In the genomic region with DNA sequence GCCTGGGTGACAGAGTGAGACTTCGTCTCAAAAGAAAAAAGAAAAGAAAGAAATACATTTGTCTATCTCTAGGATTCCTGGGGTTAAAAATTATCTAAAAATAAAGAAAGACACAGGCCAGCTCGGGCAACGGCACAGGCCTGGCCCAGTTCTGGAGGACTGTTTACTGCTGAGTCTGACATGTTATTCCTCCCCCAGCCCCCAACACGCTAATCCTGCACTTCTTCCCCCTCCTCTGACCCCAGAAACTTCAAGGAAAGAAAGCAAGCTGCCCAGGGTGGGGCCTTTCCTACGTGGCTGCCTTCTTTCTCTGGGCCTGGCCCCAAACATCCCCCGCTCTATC, we compare ENCODE assay signal across 15 cellular contexts. TPM values are rescaled to one million over a fixed set of nuclear protein-coding genes. Genes with fewer than 3 reads are reported as not detected.
A peak's percentile ranks its signal among the peaks of the same experiment; 100 is the strongest.
DNase-seq lines count a peak whose midpoint lies in the region; ATAC-seq and TF ChIP-seq lines count a peak whose summit lies in the region.
"Had no signal": no experiment of that assay in that cellular context is flagged by ENCODE, and none has a peak within 500 bp of the region (broad histone marks: within the 10 kb centered on the region; RNA-seq: fewer than 3 reads in every experiment).

No MANE protein-coding gene starts in this region.

- H3K4me1 Mint-ChIP-seq in dendritic cell treated with granulocyte-macrophage colony-stimulating factor and Interleukin-4, amounts not matched to agents 40 ng/mL and 50 ng/mL, for 4 days (ENCODE audit: low read depth) = peaks cover 30% of the 10 kb centered on the region
- peaks cover 49% of the 10 kb centered on the region for H3K4me1 Mint-ChIP-seq in stimulated activated naive CD8-positive, alpha-beta T cell treated with anti-CD3 and anti-CD28 coated beads, Interleukin-15, amount 100 ng/mL, for 72 hours
- peaks cover 17% of the 10 kb centered on the region for H3K4me1 Mint-ChIP-seq in activated CD8-positive, alpha-beta T cell treated with anti-CD3 and anti-CD28 coated beads for 36 hours (ENCODE audit: low read depth)
- H3K4me1 Mint-ChIP-seq: memory B cell had no signal

- DNase-seq in RWPE1 (ENCODE audit: low spot score) (no peak), lung (ENCODE audit: low spot score) (no peak), stomach (no peak)
- DNase-seq in activated naive CD4-positive, alpha-beta T cell treated with anti-CD3 and anti-CD28 coated beads, Interleukin-2, amount 50 U/mL, for 16 hours = no peak
- no peak for DNase-seq in stimulated activated naive CD8-positive, alpha-beta T cell treated with anti-CD3 and anti-CD28 coated beads, Interleukin-15, amount 100 ng/mL, for 72 hours
- no peak for DNase-seq in activated CD8-positive, alpha-beta T cell treated with anti-CD3 and anti-CD28 coated beads for 36 hours
- DNase-seq: activated B cell treated with CpG ODN at 0.5 μM for 24 hours, activated gamma-delta T cell, DMS153, NCI-H2081, T-cell had no signal

- H3K4me3 Mint-ChIP-seq in dendritic cell treated with granulocyte-macrophage colony-stimulating factor and Interleukin-4, amounts not matched to agents 40 ng/mL and 50 ng/mL, for 4 days = no peak overlapping the region
- no peak overlapping the region for H3K4me3 Mint-ChIP-seq in stimulated activated naive CD8-positive, alpha-beta T cell treated with anti-CD3 and anti-CD28 coated beads, Interleukin-15, amount 100 ng/mL, for 72 hours
- no peak overlapping the region for H3K4me3 Mint-ChIP-seq in activated CD8-positive, alpha-beta T cell treated with anti-CD3 and anti-CD28 coated beads for 36 hours
- H3K4me3 Mint-ChIP-seq: activated B cell treated with CpG ODN at 0.5 μM for 24 hours, B cell, memory B cell, T-cell had no signal

- H3K36me3 ChIP-seq in lung (ENCODE audit: control insufficient read depth in 2 of 2, insufficient read depth in 2 of 2, low read length in 2 of 2) (no peaks in the 10 kb centered on the region), stomach (peaks cover 0 to 5% (median 0%) of the 10 kb centered on the region in 4 donors)
- H3K36me3 ChIP-seq: neutrophil had no signal

- no peak for TF ChIP-seq CTCF in RWPE1 (conservative IDR thresholded peaks at IDR 0.05; ENCODE audit: low read depth)
- no peak for TF ChIP-seq CTCF in lung (IDR thresholded peaks at IDR 0.05; ENCODE audit: control extremely low read depth, extremely low read depth)
- TF ChIP-seq CTCF in stomach (IDR thresholded peaks at IDR 0.05) = no peak
- TF ChIP-seq CTCF in activated CD8-positive, alpha-beta T cell treated with anti-CD3 and anti-CD28 coated beads for 36 hours (IDR thresholded peaks at IDR 0.05) = no peak

- ATAC-seq in lung (ENCODE audit: insufficient read depth, low FRiP score) = no peak
- no peak for ATAC-seq in stimulated activated naive CD8-positive, alpha-beta T cell treated with anti-CD3 and anti-CD28 coated beads, Interleukin-15, amount 100 ng/mL, for 72 hours
- no peak for ATAC-seq in activated CD8-positive, alpha-beta T cell treated with anti-CD3 and anti-CD28 coated beads for 36 hours
- ATAC-seq: T-cell had no signal

- no peaks in the 10 kb centered on the region for H3K27me3 Mint-ChIP-seq in dendritic cell treated with granulocyte-macrophage colony-stimulating factor and Interleukin-4, amounts not matched to agents 40 ng/mL and 50 ng/mL, for 4 days
- no peaks in the 10 kb centered on the region for H3K27me3 Mint-ChIP-seq in stimulated activated naive CD8-positive, alpha-beta T cell treated with anti-CD3 and anti-CD28 coated beads, Interleukin-15, amount 100 ng/mL, for 72 hours
- no peaks in the 10 kb centered on the region for H3K27me3 Mint-ChIP-seq in activated CD8-positive, alpha-beta T cell treated with anti-CD3 and anti-CD28 coated beads for 36 hours
- H3K27me3 Mint-ChIP-seq: activated B cell treated with CpG ODN at 0.5 μM for 24 hours, B cell, memory B cell, T-cell had no signal

- H3K4me1 ChIP-seq in lung (ENCODE audit: control insufficient read depth in 2 of 2, insufficient read depth in 2 of 2, low read length in 2 of 2) = peaks cover 0 to 24% of the 10 kb centered on the region in 2 donors
- peaks cover 35 to 78% (median 63%) of the 10 kb centered on the region in 4 donors for H3K4me1 ChIP-seq in stomach

- peaks cover 10% of the 10 kb centered on the region for H3K36me3 Mint-ChIP-seq in dendritic cell treated with granulocyte-macrophage colony-stimulating factor and Interleukin-4, amounts not matched to agents 40 ng/mL and 50 ng/mL, for 4 days (ENCODE audit: low read depth)
- no peaks in the 10 kb centered on the region for H3K36me3 Mint-ChIP-seq in activated CD8-positive, alpha-beta T cell treated with anti-CD3 and anti-CD28 coated beads for 36 hours (ENCODE audit: low read depth)
- H3K36me3 Mint-ChIP-seq: memory B cell, T-cell had no signal

- CTCF ChIA-PET in RWPE1 (lab: Yijun Ruan, JAX) = interaction anchor here (0.6 to 1.9 kb wide), 4 partner anchors 48 to 182 kb away, joined by 3 to 8 read pairs (median 4); a partner anchor contains a TSS
- CTCF ChIA-PET in activated CD8-positive, alpha-beta T cell treated with anti-CD3 and anti-CD28 coated beads for 36 hours (lab: Charles Lee) = interaction anchor here (1.0 to 1.7 kb wide), 3 partner anchors 10 to 84 kb away, joined by 3 to 9 read pairs (median 4); no protein-coding TSS in a partner anchor

- intact Hi-C loops in dendritic cell treated with granulocyte-macrophage colony-stimulating factor and Interleukin-4, amounts not matched to agents 40 ng/mL and 50 ng/mL, for 4 days (cut with micrococcal nuclease) = no loop called here
- intact Hi-C loops in stomach (cut with DNase I; ENCODE audit: low total_unique reads) = no loop called here
- intact Hi-C loops in activated CD8-positive, alpha-beta T cell treated with anti-CD3 and anti-CD28 coated beads for 36 hours (cut with micrococcal nuclease) = no loop called here

- POLR2A ChIA-PET in RWPE1 (lab: Yijun Ruan, JAX; ENCODE audit: low non-redundant PET) = no interaction called here
- POLR2A ChIA-PET in activated CD8-positive, alpha-beta T cell treated with anti-CD3 and anti-CD28 coated beads for 36 hours (lab: Charles Lee) = no interaction called here

- H3K9me3 ChIP-seq in lung (ENCODE audit: control insufficient read depth in 2 of 2, insufficient read depth in 1 of 2, low read length in 1 of 2) = no peaks in the 10 kb centered on the region
- no peaks in the 10 kb centered on the region for H3K9me3 ChIP-seq in stomach
- H3K9me3 ChIP-seq: neutrophil had no signal

- no peak for TF ChIP-seq EP300 in stomach (IDR thresholded peaks at IDR 0.05)

- 42 to 68% methylated on average over 6 of the region's 6 CpGs for WGBS in lung, 2 donors
- 19 to 31% (median 24%) methylated on average over 6 of the region's 6 CpGs for WGBS in stomach, 5 donors

- no peak overlapping the region for H3K4me3 ChIP-seq in lung
- H3K4me3 ChIP-seq in stomach = no peak overlapping the region

- no peak for TF ChIP-seq POLR2A in stomach (IDR thresholded peaks at IDR 0.05)

- H3K27ac Mint-ChIP-seq in dendritic cell treated with granulocyte-macrophage colony-stimulating factor and Interleukin-4, amounts not matched to agents 40 ng/mL and 50 ng/mL, for 4 days = peak overlapping the region; percentile 27
- no peak overlapping the region for H3K27ac Mint-ChIP-seq in stimulated activated naive CD8-positive, alpha-beta T cell treated with anti-CD3 and anti-CD28 coated beads, Interleukin-15, amount 100 ng/mL, for 72 hours
- no peak overlapping the region for H3K27ac Mint-ChIP-seq in activated CD8-positive, alpha-beta T cell treated with anti-CD3 and anti-CD28 coated beads for 36 hours
- H3K27ac Mint-ChIP-seq: activated B cell treated with CpG ODN at 0.5 μM for 24 hours, B cell, memory B cell, T-cell had no signal

- H3K27me3 ChIP-seq in lung (ENCODE audit: control insufficient read depth, insufficient read depth) = no peaks in the 10 kb centered on the region
- no peaks in the 10 kb centered on the region for H3K27me3 ChIP-seq in stomach

- peak overlapping the region; percentile 89 for H3K27ac ChIP-seq in RWPE1
- peak overlapping the region; percentile 36 to 66 for H3K27ac ChIP-seq in lung (ENCODE audit: low read depth in 1 of 2, low read length in 1 of 2)
- H3K27ac ChIP-seq in stomach = peak overlapping the region; percentile 16 to 73 (median 58)
- H3K27ac ChIP-seq: neutrophil had no signal

- H3K9me3 Mint-ChIP-seq in dendritic cell treated with granulocyte-macrophage colony-stimulating factor and Interleukin-4, amounts not matched to agents 40 ng/mL and 50 ng/mL, for 4 days = no peaks in the 10 kb centered on the region
- no peaks in the 10 kb centered on the region for H3K9me3 Mint-ChIP-seq in stimulated activated naive CD8-positive, alpha-beta T cell treated with anti-CD3 and anti-CD28 coated beads, Interleukin-15, amount 100 ng/mL, for 72 hours
- no peaks in the 10 kb centered on the region for H3K9me3 Mint-ChIP-seq in activated CD8-positive, alpha-beta T cell treated with anti-CD3 and anti-CD28 coated beads for 36 hours
- H3K9me3 Mint-ChIP-seq: activated B cell treated with CpG ODN at 0.5 μM for 24 hours, memory B cell, T-cell had no signal

RNA-seq across cellular contexts. Expression of a gene that starts 40.0 kb away (rescaled TPM):
- total RNA-seq in lung (10 to 100 TPM in 1 of 2 donors, 1 to 10 TPM in 1; 8.8 to 37.4 TPM), stomach (10 to 100 TPM in 3 of 5 donors, 1 to 10 TPM in 1, not detected in 1; 9.4 to 69.8 (median 22.6) TPM)
- polyA plus RNA-seq in lung (10 to 100 TPM; 17.9 to 28.3 TPM), stomach (10 to 100 TPM; 17.7 to 26.3 (median 19.4) TPM)
- 10 to 100 TPM; 80.4 to 86.7 TPM for total RNA-seq in activated CD8-positive, alpha-beta T cell treated with anti-CD3 and anti-CD28 coated beads for 36 hours
